8 cellular contexts compared by ENCODE assay signal in genomic region chr5:139745800-139746690, GRCh38. TPM values are rescaled to one million over a fixed set of nuclear protein-coding genes. Genes with fewer than 3 reads are reported as not detected.
A peak's percentile ranks its signal among the peaks of the same experiment; 100 is the strongest.
DNase-seq lines count a peak whose midpoint lies in the region; ATAC-seq and TF ChIP-seq lines count a peak whose summit lies in the region.

No MANE protein-coding gene starts in this region.

- intact Hi-C loops in activated CD8-positive, alpha-beta T cell treated with anti-CD3 and anti-CD28 coated beads for 36 hours (cut with micrococcal nuclease), result loop anchor here (5.0 kb wide), 1 partner anchor 109 kb away; no protein-coding TSS in a partner anchor

- peak overlapping the region; percentile 87 for H3K4me2 ChIP-seq in GM23248 (ENCODE audit: unreplicated experiment)

- peaks cover 24% of the 10 kb centered on the region for H3K4me1 ChIP-seq in CD8-positive, alpha-beta memory T cell (ENCODE audit: insufficient read depth, low read length)
- H3K4me1 ChIP-seq in GM23248 (ENCODE audit: insufficient read depth), result peaks cover 26% of the 10 kb centered on the region
- H3K4me1 ChIP-seq in lung (ENCODE audit: control insufficient read depth in 2 of 2, insufficient read depth in 2 of 2, low read length in 2 of 2), result peaks cover 0 to 25% of the 10 kb centered on the region in 2 donors

- in situ Hi-C loops in GM23248 (cut with MboI), result no loop called here

- H4K20me1 ChIP-seq in GM23248 (ENCODE audit: insufficient read depth), result no peaks in the 10 kb centered on the region

- no peaks in the 10 kb centered on the region for H3K79me2 ChIP-seq in GM23248 (ENCODE audit: insufficient read depth)

- peak overlapping the region; percentile 70 for H3K4me3 ChIP-seq in CD8-positive, alpha-beta memory T cell (ENCODE audit: low read length)
- H3K4me3 ChIP-seq in GM23248, result peak overlapping the region; percentile 68
- H3K4me3 ChIP-seq in lung, result no peak overlapping the region

- no peaks in the 10 kb centered on the region for H3K9me3 ChIP-seq in CD8-positive, alpha-beta memory T cell (ENCODE audit: low read length)
- H3K9me3 ChIP-seq in GM23248 (ENCODE audit: low read depth) (no peaks in the 10 kb centered on the region), lung (ENCODE audit: control insufficient read depth in 2 of 2, insufficient read depth in 1 of 2, low read length in 1 of 2) (no peaks in the 10 kb centered on the region)

- peak overlapping the region; percentile 87 to 91 (median 90) for H3K4me3 Mint-ChIP-seq in CD8-positive, alpha-beta memory T cell
- H3K4me3 Mint-ChIP-seq in activated CD8-positive, alpha-beta T cell treated with anti-CD3 and anti-CD28 coated beads for 36 hours, result peak overlapping the region; percentile 68
- H3K4me3 Mint-ChIP-seq in effector memory CD8-positive, alpha-beta T cell, result peak overlapping the region; percentile 86 to 87
- H3K4me3 Mint-ChIP-seq in stimulated activated effector memory CD8-positive, alpha-beta T cell treated with anti-CD3 and anti-CD28 coated beads, Interleukin-12 subunit alpha, Interleukin-12 subunit beta, amount 100 ng/mL, for 72 hours, result peak overlapping the region; percentile 81

- H3K9ac ChIP-seq in GM23248, result peak overlapping the region; percentile 85

- no peak overlapping the region for H3K27ac ChIP-seq in CD8-positive, alpha-beta memory T cell (ENCODE audit: low read depth, low read length)
- H3K27ac ChIP-seq in GM23248 (peak overlapping the region; percentile 85), lung (ENCODE audit: low read depth in 1 of 2, low read length in 1 of 2) (no peak overlapping the region)

- ATAC-seq in activated CD8-positive, alpha-beta T cell treated with anti-CD3 and anti-CD28 coated beads for 36 hours, result peak; percentile 22
- peak; percentile 34 for ATAC-seq in effector memory CD8-positive, alpha-beta T cell (replicated peaks)
- no peak for ATAC-seq in lung (ENCODE audit: insufficient read depth, low FRiP score)
- ATAC-seq in stimulated activated effector memory CD8-positive, alpha-beta T cell treated with anti-CD3 and anti-CD28 coated beads, Interleukin-12 subunit alpha, Interleukin-12 subunit beta, amount 100 ng/mL, for 72 hours, result peak; percentile 29
- no peak for ATAC-seq in GM21576 (IDR thresholded peaks at IDR 0.05; ENCODE audit: unreplicated experiment)

- no peaks in the 10 kb centered on the region for H3K36me3 ChIP-seq in CD8-positive, alpha-beta memory T cell (ENCODE audit: insufficient read depth, low read length)
- H3K36me3 ChIP-seq in GM23248 (ENCODE audit: low read depth) (no peaks in the 10 kb centered on the region), lung (ENCODE audit: control insufficient read depth in 2 of 2, insufficient read depth in 2 of 2, low read length in 2 of 2) (no peaks in the 10 kb centered on the region)

- CTCF ChIA-PET in CD8-positive, alpha-beta memory T cell (lab: Charles Lee), result interaction anchor here (1.0 to 6.4 kb wide), 6 partner anchors 9 to 113 kb away, joined by 3 to 34 read pairs (median 4); no protein-coding TSS in a partner anchor
- CTCF ChIA-PET in activated CD8-positive, alpha-beta T cell treated with anti-CD3 and anti-CD28 coated beads for 36 hours (lab: Charles Lee), result interaction anchor here (1.0 to 9.5 kb wide), 5 partner anchors 9 to 114 kb away, joined by 3 to 86 read pairs (median 8); no protein-coding TSS in a partner anchor

- no peak for TF ChIP-seq CTCF in activated CD8-positive, alpha-beta T cell treated with anti-CD3 and anti-CD28 coated beads for 36 hours (IDR thresholded peaks at IDR 0.05)
- no peak for TF ChIP-seq CTCF in lung (IDR thresholded peaks at IDR 0.05; ENCODE audit: control extremely low read depth, extremely low read depth)

- no peaks in the 10 kb centered on the region for H3K9me3 Mint-ChIP-seq in CD8-positive, alpha-beta memory T cell
- no peaks in the 10 kb centered on the region for H3K9me3 Mint-ChIP-seq in activated CD8-positive, alpha-beta T cell treated with anti-CD3 and anti-CD28 coated beads for 36 hours
- H3K9me3 Mint-ChIP-seq in effector memory CD8-positive, alpha-beta T cell, result no peaks in the 10 kb centered on the region
- no peaks in the 10 kb centered on the region for H3K9me3 Mint-ChIP-seq in stimulated activated effector memory CD8-positive, alpha-beta T cell treated with anti-CD3 and anti-CD28 coated beads, Interleukin-12 subunit alpha, Interleukin-12 subunit beta, amount 100 ng/mL, for 72 hours

- peaks cover 0 to 3% (median 0%) of the 10 kb centered on the region in 3 donors for H3K36me3 Mint-ChIP-seq in CD8-positive, alpha-beta memory T cell
- H3K36me3 Mint-ChIP-seq in activated CD8-positive, alpha-beta T cell treated with anti-CD3 and anti-CD28 coated beads for 36 hours (ENCODE audit: low read depth), result no peaks in the 10 kb centered on the region
- peaks cover 23% of the 10 kb centered on the region for H3K36me3 Mint-ChIP-seq in effector memory CD8-positive, alpha-beta T cell (ENCODE audit: insufficient read depth)
- no peaks in the 10 kb centered on the region for H3K36me3 Mint-ChIP-seq in stimulated activated effector memory CD8-positive, alpha-beta T cell treated with anti-CD3 and anti-CD28 coated beads, Interleukin-12 subunit alpha, Interleukin-12 subunit beta, amount 100 ng/mL, for 72 hours

- POLR2A ChIA-PET in CD8-positive, alpha-beta memory T cell (lab: Charles Lee), result interaction anchor here (2.8 kb wide), 1 partner anchor 36 kb away, joined by 19 read pairs; no protein-coding TSS in a partner anchor
- POLR2A ChIA-PET in activated CD8-positive, alpha-beta T cell treated with anti-CD3 and anti-CD28 coated beads for 36 hours (lab: Charles Lee), result interaction anchor here (0.9 to 2.2 kb wide), 4 partner anchors 12 to 308 kb away, joined by 3 to 15 read pairs (median 4); no protein-coding TSS in a partner anchor

- no peaks in the 10 kb centered on the region for H3K27me3 Mint-ChIP-seq in CD8-positive, alpha-beta memory T cell
- peaks cover 8% of the 10 kb centered on the region for H3K27me3 Mint-ChIP-seq in activated CD8-positive, alpha-beta T cell treated with anti-CD3 and anti-CD28 coated beads for 36 hours
- no peaks in the 10 kb centered on the region for H3K27me3 Mint-ChIP-seq in effector memory CD8-positive, alpha-beta T cell

- H3K27me3 ChIP-seq in CD8-positive, alpha-beta memory T cell (ENCODE audit: insufficient read depth, low read length, poor library complexity, severe bottlenecking), result peaks cover 11% of the 10 kb centered on the region
- H3K27me3 ChIP-seq in GM23248 (replicated peaks; ENCODE audit: insufficient read depth) (no peaks in the 10 kb centered on the region), lung (ENCODE audit: control insufficient read depth, insufficient read depth) (no peaks in the 10 kb centered on the region)

- peak; percentile 33 to 74 (median 46) for DNase-seq in CD8-positive, alpha-beta memory T cell
- DNase-seq in GM23248 (peak; percentile 89), NCI-H226 (peak; percentile 93), lung (ENCODE audit: low spot score) (peak; percentile 49)
- DNase-seq in activated CD8-positive, alpha-beta T cell treated with anti-CD3 and anti-CD28 coated beads for 36 hours, result peak; percentile 79
- DNase-seq in effector memory CD8-positive, alpha-beta T cell, result peak; percentile 33 to 41 (median 40)
- DNase-seq in stimulated activated effector memory CD8-positive, alpha-beta T cell treated with anti-CD3 and anti-CD28 coated beads, Interleukin-12 subunit alpha, Interleukin-12 subunit beta, amount 100 ng/mL, for 72 hours (ENCODE audit: low spot score in 2 of 2), result peak in 1 of 2 donors; percentile 74

- 0 out of 2 replicates have a peak, but pooled peaks cover 25% of the 10 kb centered on the region for H3F3A ChIP-seq in GM23248 (ENCODE audit: insufficient read depth)

- H3K9me2 ChIP-seq in GM23248 (ENCODE audit: insufficient read depth), result no peaks in the 10 kb centered on the region

- peak overlapping the region; percentile 73 for H2AFZ ChIP-seq in GM23248

- peaks cover 16 to 34% (median 25%) of the 10 kb centered on the region in 3 donors for H3K4me1 Mint-ChIP-seq in CD8-positive, alpha-beta memory T cell
- peaks cover 36% of the 10 kb centered on the region for H3K4me1 Mint-ChIP-seq in activated CD8-positive, alpha-beta T cell treated with anti-CD3 and anti-CD28 coated beads for 36 hours (ENCODE audit: low read depth)
- peaks cover 19 to 26% of the 10 kb centered on the region in 2 donors for H3K4me1 Mint-ChIP-seq in effector memory CD8-positive, alpha-beta T cell (ENCODE audit: low read depth in 2 of 2)
- H3K4me1 Mint-ChIP-seq in stimulated activated effector memory CD8-positive, alpha-beta T cell treated with anti-CD3 and anti-CD28 coated beads, Interleukin-12 subunit alpha, Interleukin-12 subunit beta, amount 100 ng/mL, for 72 hours, result peaks cover 65% of the 10 kb centered on the region

- peak overlapping the region; percentile 37 to 99 (median 86) for H3K27ac Mint-ChIP-seq in CD8-positive, alpha-beta memory T cell
- peak overlapping the region; percentile 92 for H3K27ac Mint-ChIP-seq in activated CD8-positive, alpha-beta T cell treated with anti-CD3 and anti-CD28 coated beads for 36 hours
- peak overlapping the region; percentile 89 to 93 for H3K27ac Mint-ChIP-seq in effector memory CD8-positive, alpha-beta T cell
- H3K27ac Mint-ChIP-seq in stimulated activated effector memory CD8-positive, alpha-beta T cell treated with anti-CD3 and anti-CD28 coated beads, Interleukin-12 subunit alpha, Interleukin-12 subunit beta, amount 100 ng/mL, for 72 hours, result peak overlapping the region; percentile 93

- WGBS in GM23248 (ENCODE audit: low coverage in 1 of 2, low lambda C conversion rate in 2 of 2, missing lambda C conversion rate in 2 of 2), 2 experiments, result 3 to 6% methylated on average over 36 to 44 of the region's 44 CpGs
- WGBS in lung, 2 donors, result 10 to 11% methylated on average over 44 of the region's 44 CpGs

RNA-seq across cellular contexts. Expression of gene PSD2, which starts 49.6 kb away (rescaled TPM):
- not detected for total RNA-seq in CD8-positive, alpha-beta memory T cell
- 0.12 TPM for polyA plus RNA-seq in CD8-positive, alpha-beta memory T cell
- under 0.01 TPM in 1 of 2 replicates, not detected in the other for total RNA-seq in GM23248 (2014; rRNA removed; shearing (Covaris generic))
- polyA plus RNA-seq in GM23248 (2016; fragmentation: Nextera tagmentation; extraction: Ambion mirVana) (0.11 TPM in 1 of 2 replicates, not detected in the other), lung (under 1 TPM; 0.01 to 0.04 TPM)
- under 1 TPM in 1 of 2 experiments, not detected in 1; 0.14 TPM for total RNA-seq in activated CD8-positive, alpha-beta T cell treated with anti-CD3 and anti-CD28 coated beads for 36 hours
- under 1 TPM; 0.06 to 0.20 TPM for total RNA-seq in lung

Comparison
In these comparisons a context has a peak if more than half of its experiments do, and no peak if none do; other contexts are left out.
1. ATAC-seq: peak in activated CD8-positive, alpha-beta T cell treated with anti-CD3 and anti-CD28 coated beads for 36 hours (single experiment), effector memory CD8-positive, alpha-beta T cell (single experiment) and stimulated activated effector memory CD8-positive, alpha-beta T cell treated with anti-CD3 and anti-CD28 coated beads, Interleukin-12 subunit alpha, Interleukin-12 subunit beta, amount 100 ng/mL, for 72 hours (single experiment); none in lung (single experiment) and GM21576 (single experiment).
2. Peak in every context shown above with its lines, with median percentiles within 50 percentile points of each other: H3K27ac Mint-ChIP-seq and H3K4me3 Mint-ChIP-seq.